ENCODE assay signal across 8 cellular contexts in the genomic region with DNA sequence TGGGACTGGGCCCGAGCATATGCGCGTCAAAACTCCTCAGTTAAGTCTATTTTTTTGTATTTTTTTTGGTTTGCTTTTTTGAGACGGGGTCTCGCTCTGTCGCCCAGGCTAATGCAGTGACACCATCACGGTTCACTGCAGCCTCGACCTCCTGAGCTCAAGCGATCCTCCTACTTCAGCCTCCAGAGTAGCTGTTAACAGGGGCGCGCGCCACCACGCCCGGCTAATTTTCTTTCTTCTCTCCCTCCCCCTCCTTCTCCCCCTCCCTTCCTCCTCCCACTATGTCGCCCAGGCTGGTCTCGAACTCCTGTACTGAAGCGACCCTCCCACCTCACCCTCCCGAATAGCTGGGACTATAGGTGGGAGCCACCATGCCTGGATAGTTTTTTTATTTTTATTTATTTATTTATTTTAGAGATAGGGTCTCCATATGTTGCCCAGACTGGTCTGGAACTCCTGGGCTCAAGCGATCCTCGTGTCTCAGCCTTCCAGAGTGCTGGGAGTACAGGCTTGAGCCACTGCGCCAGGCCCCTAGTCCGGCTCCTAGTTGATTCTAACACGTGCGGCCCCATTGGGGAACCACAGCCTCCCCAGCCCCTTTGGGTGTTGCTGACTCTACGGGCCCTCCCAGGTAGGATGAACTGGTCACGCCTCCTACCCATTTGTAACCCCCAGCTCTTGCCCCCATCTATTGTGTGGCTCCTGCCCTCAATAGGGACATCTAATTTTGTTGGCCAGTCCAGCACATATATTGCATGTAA. TPM values are rescaled to one million over a fixed set of nuclear protein-coding genes. Genes with fewer than 3 reads are reported as not detected.
DNase-seq lines count a peak whose midpoint lies in the region.

No MANE protein-coding gene starts in this region.

- peaks cover 18% of the 10 kb centered on the region for H3K4me1 Mint-ChIP-seq in T-helper 2 cell treated with Interferon-gamma antibody and Interleukin-4, amounts not matched to agents 5 μg/mL and 100 μg/mL, for 36 hours (ENCODE audit: low read depth)

- no peak for DNase-seq in T-helper 2 cell treated with Interferon-gamma antibody and Interleukin-4, amounts not matched to agents 5 μg/mL and 100 μg/mL, for 36 hours (ENCODE audit: low spot score)
- DNase-seq in T-helper 2 cell (no peak), superior temporal gyrus (ENCODE audit: extremely low spot score) (no peak), NCI-H345 (lab: John Stamatoyannopoulos, UW) (no peak)
- no peak for DNase-seq in activated effector memory CD4-positive, alpha-beta T cell treated with anti-CD3 and anti-CD28 coated beads, Interleukin-2, amount 50 U/mL, for 16 hours

- H3K4me3 Mint-ChIP-seq in T-helper 2 cell treated with Interferon-gamma antibody and Interleukin-4, amounts not matched to agents 5 μg/mL and 100 μg/mL, for 36 hours, result peak overlapping the region; percentile 88

- no peaks in the 10 kb centered on the region for H3K36me3 Mint-ChIP-seq in T-helper 2 cell treated with Interferon-gamma antibody and Interleukin-4, amounts not matched to agents 5 μg/mL and 100 μg/mL, for 36 hours (ENCODE audit: low read depth)

- peak overlapping the region; percentile 91 for H3K27ac Mint-ChIP-seq in T-helper 2 cell treated with Interferon-gamma antibody and Interleukin-4, amounts not matched to agents 5 μg/mL and 100 μg/mL, for 36 hours

- no peaks in the 10 kb centered on the region for H3K27me3 ChIP-seq in layer of hippocampus (ENCODE audit: control insufficient read depth, insufficient read depth, low read length)

- H3K27me3 Mint-ChIP-seq in T-helper 2 cell treated with Interferon-gamma antibody and Interleukin-4, amounts not matched to agents 5 μg/mL and 100 μg/mL, for 36 hours (ENCODE audit: low read depth), result no peaks in the 10 kb centered on the region

- peak overlapping the region; percentile 97 for H3K27ac ChIP-seq in angular gyrus (ENCODE audit: low read depth, low read length)
- peak overlapping the region; percentile 90 for H3K27ac ChIP-seq in layer of hippocampus (ENCODE audit: low read depth, low read length)
- peak overlapping the region; percentile 91 for H3K27ac ChIP-seq in temporal lobe (ENCODE audit: low read depth, low read length)

- no peaks in the 10 kb centered on the region for H3K9me3 Mint-ChIP-seq in T-helper 2 cell treated with Interferon-gamma antibody and Interleukin-4, amounts not matched to agents 5 μg/mL and 100 μg/mL, for 36 hours

RNA-seq across cellular contexts. Expression of gene ZNF837, which starts 0.8 kb away (rescaled TPM):
- 0.74 TPM for total RNA-seq in temporal lobe

RNA-seq across cellular contexts. Expression of gene RPS5, which starts 5.4 kb away (rescaled TPM):
- total RNA-seq in temporal lobe, result 1,244 TPM

RNA-seq across cellular contexts. Expression of gene RNF225, which starts 13.8 kb away (rescaled TPM):
- not detected for total RNA-seq in temporal lobe

RNA-seq across cellular contexts. Expression of gene ZNF497, which starts 19.1 kb away (rescaled TPM):
- total RNA-seq in temporal lobe, result 3.2 TPM

RNA-seq across cellular contexts. Expression of gene ZNF584, which starts 26.8 kb away (rescaled TPM):
- 14.3 TPM for total RNA-seq in temporal lobe
